Comparison of ENCODE assay signal across 11 cellular contexts in the genomic region with DNA sequence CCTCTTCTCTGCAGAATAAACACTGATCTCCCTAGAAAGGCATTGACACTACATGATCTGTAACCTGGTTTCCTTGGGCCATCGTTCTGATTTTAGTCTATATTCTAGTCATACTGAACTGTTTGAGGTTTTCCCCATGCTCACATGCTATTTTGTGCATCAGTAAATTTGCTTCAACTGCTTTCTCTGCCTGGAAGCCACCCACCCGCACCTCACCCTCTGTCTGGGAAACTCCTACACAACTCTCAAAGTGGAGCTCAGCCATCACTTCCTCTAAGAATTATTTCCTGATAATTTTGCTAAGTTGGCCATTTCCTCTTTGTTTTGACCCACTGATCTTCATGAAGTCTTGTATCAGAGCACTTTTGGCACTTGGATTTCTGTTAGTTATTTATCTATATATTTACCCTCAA. TPM values are rescaled to one million over a fixed set of nuclear protein-coding genes. Genes with fewer than 3 reads are reported as not detected.
DNase-seq lines count a peak whose midpoint lies in the region; ATAC-seq and TF ChIP-seq lines count a peak whose summit lies in the region.
"Had no signal": no experiment of that assay in that cellular context is flagged by ENCODE, and none has a peak within 500 bp of the region (broad histone marks: within the 10 kb centered on the region; RNA-seq: fewer than 3 reads in every experiment).

No MANE protein-coding gene starts in this region.

- no peaks in the 10 kb centered on the region for H3K27me3 Mint-ChIP-seq in activated T-helper 1 cell treated with anti-CD3 and anti-CD28 coated beads, Interleukin-12 subunit alpha, Interleukin-12 subunit beta, Interleukin-2, Interleukin-4 antibody, amounts not matched to agents 30 ng/mL and 10 ng/mL and 1 ng/mL, durations not matched to agents 14 hours and 24 hours and 36 hours (ENCODE audit: insufficient read depth)

- peaks cover 6% of the 10 kb centered on the region for H3K36me3 Mint-ChIP-seq in activated T-helper 1 cell treated with anti-CD3 and anti-CD28 coated beads, Interleukin-12 subunit alpha, Interleukin-12 subunit beta, Interleukin-2, Interleukin-4 antibody, amounts not matched to agents 30 ng/mL and 10 ng/mL and 1 ng/mL, durations not matched to agents 14 hours and 24 hours and 36 hours (ENCODE audit: low read depth)

- TF ChIP-seq POLR2A in GM18505 (IDR thresholded peaks at IDR 0.05; ENCODE audit: borderline replicate concordance, extremely low read depth, insufficient read depth, insufficient read length) = no peak

- TF ChIP-seq CTCF in GM20000 (IDR thresholded peaks at IDR 0.05; ENCODE audit: extremely low read depth, missing control alignments) (no peak), omental fat pad (IDR thresholded peaks at IDR 0.05) (no peak)

- ATAC-seq in GM18505 (IDR thresholded peaks at IDR 0.05; ENCODE audit: unreplicated experiment) = peak; percentile 69
- ATAC-seq in HG03175 (IDR thresholded peaks at IDR 0.05; ENCODE audit: unreplicated experiment) = peak; percentile 65
- ATAC-seq in omental fat pad (ENCODE audit: low FRiP score) = no peak
- no peak for ATAC-seq in HG03108 (IDR thresholded peaks at IDR 0.05; ENCODE audit: unreplicated experiment)

- intact Hi-C loops in activated T-helper 1 cell treated with anti-CD3 and anti-CD28 coated beads, Interleukin-12 subunit alpha, Interleukin-12 subunit beta, Interleukin-2, Interleukin-4 antibody, amounts not matched to agents 30 ng/mL and 10 ng/mL and 1 ng/mL, durations not matched to agents 14 hours and 24 hours and 36 hours (cut with micrococcal nuclease) = loop anchor here (1.0 to 2.0 kb wide), 5 partner anchors 10 to 272 kb away; partner anchors contain the start of gene BIRC3

- peaks cover 49% of the 10 kb centered on the region for H3K4me1 Mint-ChIP-seq in activated T-helper 1 cell treated with anti-CD3 and anti-CD28 coated beads, Interleukin-12 subunit alpha, Interleukin-12 subunit beta, Interleukin-2, Interleukin-4 antibody, amounts not matched to agents 30 ng/mL and 10 ng/mL and 1 ng/mL, durations not matched to agents 14 hours and 24 hours and 36 hours (ENCODE audit: low read depth)
- H3K4me1 Mint-ChIP-seq: neural crest cell had no signal

- no peak overlapping the region for H3K4me3 Mint-ChIP-seq in activated T-helper 1 cell treated with anti-CD3 and anti-CD28 coated beads, Interleukin-12 subunit alpha, Interleukin-12 subunit beta, Interleukin-2, Interleukin-4 antibody, amounts not matched to agents 30 ng/mL and 10 ng/mL and 1 ng/mL, durations not matched to agents 14 hours and 24 hours and 36 hours
- H3K4me3 Mint-ChIP-seq: neural crest cell had no signal

- peak; percentile 35 for DNase-seq in GM20000 (ENCODE audit: low spot score)
- no peak for DNase-seq in activated T-helper 1 cell treated with anti-CD3 and anti-CD28 coated beads, Interleukin-12 subunit alpha, Interleukin-12 subunit beta, Interleukin-2, Interleukin-4 antibody, amounts not matched to agents 30 ng/mL and 10 ng/mL and 1 ng/mL, durations not matched to agents 14 hours and 24 hours and 36 hours (ENCODE audit: low spot score)
- DNase-seq in NCI-H1092 (lab: John Stamatoyannopoulos, UW) = no peak
- no peak for DNase-seq in omental fat pad (ENCODE audit: low spot score)
- DNase-seq in HuH-7.5 (ENCODE audit: low spot score) = no peak
- DNase-seq: SJCRH30 had no signal

- H3K27ac Mint-ChIP-seq in activated T-helper 1 cell treated with anti-CD3 and anti-CD28 coated beads, Interleukin-12 subunit alpha, Interleukin-12 subunit beta, Interleukin-2, Interleukin-4 antibody, amounts not matched to agents 30 ng/mL and 10 ng/mL and 1 ng/mL, durations not matched to agents 14 hours and 24 hours and 36 hours = peak overlapping the region; percentile 74

- H3K9me3 Mint-ChIP-seq in activated T-helper 1 cell treated with anti-CD3 and anti-CD28 coated beads, Interleukin-12 subunit alpha, Interleukin-12 subunit beta, Interleukin-2, Interleukin-4 antibody, amounts not matched to agents 30 ng/mL and 10 ng/mL and 1 ng/mL, durations not matched to agents 14 hours and 24 hours and 36 hours = peaks cover 38% of the 10 kb centered on the region

RNA-seq across cellular contexts. Expression of gene MMP20, which starts 36.1 kb away (rescaled TPM):
- total RNA-seq in activated T-helper 1 cell treated with anti-CD3 and anti-CD28 coated beads, Interleukin-12 subunit alpha, Interleukin-12 subunit beta, Interleukin-2, Interleukin-4 antibody, amounts not matched to agents 30 ng/mL and 10 ng/mL and 1 ng/mL, durations not matched to agents 14 hours and 24 hours and 36 hours = not detected in 2 replicates
- not detected for total RNA-seq in omental fat pad
- total RNA-seq: fibroblast of villous mesenchyme, neural crest cell, SJCRH30 had no signal

RNA-seq across cellular contexts. Expression of gene MMP7, which starts 58.5 kb away (rescaled TPM):
- not detected in 2 replicates for total RNA-seq in activated T-helper 1 cell treated with anti-CD3 and anti-CD28 coated beads, Interleukin-12 subunit alpha, Interleukin-12 subunit beta, Interleukin-2, Interleukin-4 antibody, amounts not matched to agents 30 ng/mL and 10 ng/mL and 1 ng/mL, durations not matched to agents 14 hours and 24 hours and 36 hours
- 10 to 100 TPM in 1 of 4 donors, 1 to 10 TPM in 1, not detected in 2; 2.1 to 34.2 TPM for total RNA-seq in omental fat pad
- total RNA-seq: neural crest cell, SJCRH30 had no signal

Comparison
In these comparisons a context has a peak if more than half of its experiments do, and no peak if none do; other contexts are left out.
1. ATAC-seq: peak in GM18505 (single experiment) and HG03175 (single experiment); none in omental fat pad (single experiment) and HG03108 (single experiment).